Comparison of ENCODE assay signal across 21 cellular contexts in genomic region chrX:100863326-100863854, GRCh38. TPM values are rescaled to one million over a fixed set of nuclear protein-coding genes. Genes with fewer than 3 reads are reported as not detected.
"Had no signal": no experiment of that assay in that cellular context is flagged by ENCODE, and none has a peak within 500 bp of the region (broad histone marks: within the 10 kb centered on the region; RNA-seq: fewer than 3 reads in every experiment).

No MANE protein-coding gene starts in this region.

- H3K36me3 ChIP-seq: WERI-Rb-1 had no signal

- H3K4me3 ChIP-seq: testis had no signal

- H3K4me1 ChIP-seq: foreskin keratinocyte, testis had no signal

- H3K9me3 ChIP-seq: testis had no signal

- DNase-seq: activated CD4-positive, alpha-beta T cell treated with anti-CD3 and anti-CD28 coated beads, Interleukin-2, amount 10 ng/mL, durations not matched to agents 7 days and 5 days; activated CD4-positive, CD25-positive, alpha-beta regulatory T cell treated with anti-CD3 and anti-CD28 coated beads, Interleukin-2, amount 50 U/mL, for 72 hours; activated CD8-positive, alpha-beta memory T cell treated with anti-CD3 and anti-CD28 coated beads, Interleukin-2, amount 10 ng/mL, durations not matched to agents 7 days and 5 days; activated CD8-positive, alpha-beta T cell treated with anti-CD3 and anti-CD28 coated beads for 36 hours; activated effector memory CD4-positive, alpha-beta T cell treated with anti-CD3 and anti-CD28 coated beads, Interleukin-2, amount 50 U/mL, for 16 hours; activated naive CD4-positive, alpha-beta T cell treated with anti-CD3 and anti-CD28 coated beads, Interleukin-2, amount 10 ng/mL, durations not matched to agents 7 days and 5 days; activated T-cell treated with anti-CD3 and anti-CD28 coated beads for 4 hours; cerebellar nuclear complex; cortex of kidney; foreskin keratinocyte; naive B cell; occipital lobe; stimulated activated CD4-positive, alpha-beta T cell treated with anti-CD3 and anti-CD28 coated beads, Interleukin-2, amount 100 ng/mL, for 48 hours; stimulated activated naive CD4-positive, alpha-beta T cell; testis; trophoblast cell; WERI-Rb-1 had no signal

- H3K27ac ChIP-seq: epithelial cell of prostate, foreskin keratinocyte, testis, WERI-Rb-1 had no signal

- H3K27me3 ChIP-seq: foreskin keratinocyte, testis had no signal

RNA-seq across cellular contexts. Expression of gene NOX1, which starts 10.8 kb away (rescaled TPM):
- total RNA-seq: activated CD4-positive, alpha-beta T cell treated with anti-CD3 and anti-CD28 coated beads, Interleukin-2, amount 10 ng/mL, durations not matched to agents 7 days and 5 days; activated CD8-positive, alpha-beta memory T cell treated with anti-CD3 and anti-CD28 coated beads, Interleukin-2, amount 10 ng/mL, durations not matched to agents 7 days and 5 days; activated CD8-positive, alpha-beta T cell treated with anti-CD3 and anti-CD28 coated beads for 36 hours; foreskin keratinocyte; liver; occipital lobe; sciatic nerve had no signal
- polyA plus RNA-seq: foreskin keratinocyte, neural cell had no signal
